In the genomic region with DNA sequence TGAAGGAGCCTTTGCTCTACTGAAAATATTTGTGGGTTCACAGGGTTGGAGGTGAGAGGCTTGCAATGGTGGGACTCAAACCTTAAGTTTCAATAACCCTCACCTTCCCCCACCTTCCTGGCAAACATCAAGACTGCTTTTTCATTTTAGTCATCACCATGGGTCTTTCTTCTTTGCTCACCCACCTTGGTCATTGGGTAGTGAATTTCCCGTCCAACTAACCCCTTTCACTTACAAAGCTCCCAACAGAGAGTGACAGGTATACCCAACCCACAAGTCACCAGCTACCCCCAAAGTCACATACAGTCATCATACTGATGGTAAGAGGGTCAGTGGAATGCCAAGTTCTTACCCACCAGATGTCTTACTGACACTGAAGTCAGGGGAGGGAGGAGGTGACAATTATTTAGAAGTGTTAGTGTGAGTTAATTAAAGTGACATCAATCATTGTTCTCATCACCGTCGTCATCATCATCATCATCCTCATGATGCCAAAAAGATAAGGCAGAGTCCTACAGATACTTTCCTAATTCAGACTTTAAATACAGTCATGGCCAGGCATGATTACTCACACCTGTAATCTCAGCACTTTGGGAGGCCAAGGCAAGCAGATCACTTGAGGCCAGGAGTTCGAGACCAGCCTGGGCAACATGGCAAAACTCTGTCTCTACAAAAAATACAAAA, we compare ENCODE assay signal across 17 cellular contexts. TPM values are rescaled to one million over a fixed set of nuclear protein-coding genes. Genes with fewer than 3 reads are reported as not detected.
DNase-seq lines count a peak whose midpoint lies in the region; ATAC-seq, FAIRE-seq and TF ChIP-seq lines count a peak whose summit lies in the region.
"Had no signal": no experiment of that assay in that cellular context is flagged by ENCODE, and none has a peak within 500 bp of the region (broad histone marks: within the 10 kb centered on the region; RNA-seq: fewer than 3 reads in every experiment).

No MANE protein-coding gene starts in this region.

- H3K36me3 Mint-ChIP-seq in Calu3 (ENCODE audit: insufficient read depth, unreplicated experiment) (peaks cover 62% of the 10 kb centered on the region), memory B cell (peaks cover 11% of the 10 kb centered on the region)

- CTCF ChIA-PET in A549 (lab: Yijun Ruan, JAX) (interaction anchor here (0.5 to 1.0 kb wide), 2 partner anchors 39 to 73 kb away, joined by 3 read pairs; no protein-coding TSS in a partner anchor), Calu3 (lab: Charles Lee) (no interaction called here)

- no TSS peak for BruUV-seq in Calu3 (replicated peaks; lab: Mats Ljungman, UMichigan)

- no peaks in the 10 kb centered on the region for H3K27me3 ChIP-seq in tibial artery
- H3K27me3 ChIP-seq: esophagus muscularis mucosa, vagina had no signal

- DNase-seq in A549 (ENCODE audit: low read depth in 1 of 2, low spot score in 1 of 2) (no peak), Calu3 (no peak), memory B cell (ENCODE audit: low spot score in 2 of 2) (no peak), tibial artery (no peak), NCI-H2227 treated with DMSO at 0.1 percent for 48 hours (lab: John Stamatoyannopoulos, UW) (no peak)
- DNase-seq in effector CD8-positive, alpha-beta T cell (lab: John Stamatoyannopoulos, UW), result no peak
- DNase-seq in stimulated activated CD4-positive, alpha-beta T cell treated with anti-CD3 and anti-CD28 coated beads, Interleukin-12 subunit alpha, Interleukin-12 subunit beta, amount 100 ng/mL, for 4 hours, result no peak
- DNase-seq: activated CD8-positive, alpha-beta memory T cell treated with anti-CD3 and anti-CD28 coated beads, Interleukin-2, amount 50 U/mL, for 48 hours; KG1; NCI-H1048; substantia nigra had no signal

- no peak for FAIRE-seq in A549 (lab: Jason Lieb, UNC)

- peak overlapping the region; percentile 74 for H3K4me3 Mint-ChIP-seq in Calu3 (ENCODE audit: low read depth, unreplicated experiment)
- H3K4me3 Mint-ChIP-seq in memory B cell, result peak overlapping the region; percentile 85

- 81% methylated on average over 4 of the region's 4 CpGs for WGBS in A549 (ENCODE audit: missing lambda C conversion rate)

- H3K9me3 ChIP-seq in A549, result no peaks in the 10 kb centered on the region
- no peaks in the 10 kb centered on the region for H3K9me3 ChIP-seq in tibial artery
- H3K9me3 ChIP-seq: esophagus muscularis mucosa, vagina had no signal

- H3K4me2 ChIP-seq in A549, result peak overlapping the region; percentile 55

- H3K27ac ChIP-seq in A549 (peak overlapping the region in 1 of 2 experiments; percentile 24; a peak in 1 of 6 replicates), VCaP (peak overlapping the region; percentile 68), tibial artery (no peak overlapping the region)
- H3K27ac ChIP-seq: esophagus muscularis mucosa, HL-60, vagina had no signal

- intact Hi-C loops in Calu3 (cut with micrococcal nuclease; ENCODE audit: unreplicated experiment) (loop anchor here (5.0 kb wide), 1 partner anchor 84 kb away; the partner anchor contains the start of gene TM9SF3), tibial artery (cut with DNase I; ENCODE audit: low total_unique reads) (no loop called here)

- peaks cover 30% of the 10 kb centered on the region for H3K4me1 ChIP-seq in A549
- no peaks in the 10 kb centered on the region for H3K4me1 ChIP-seq in tibial artery
- H3K4me1 ChIP-seq: vagina had no signal

- ATAC-seq in A549 (no peak; a peak in 1 of 6 replicates), memory B cell (ENCODE audit: low read depth) (no peak)
- ATAC-seq: HCT116, left lobe of liver had no signal

- POLR2A ChIA-PET in A549 (lab: Yijun Ruan, JAX), result no interaction called here

- TF ChIP-seq POLR2A in A549 (IDR thresholded peaks at IDR 0.05; ENCODE audit: low read length), result no peak

- H3K27ac Mint-ChIP-seq in Calu3 (ENCODE audit: unreplicated experiment) (peak overlapping the region; percentile 98), memory B cell (peak overlapping the region; percentile 97)

- TF ChIP-seq CTCF in A549 (IDR thresholded peaks at IDR 0.05) (no peak), Calu3 (IDR thresholded peaks at IDR 0.05; ENCODE audit: unreplicated experiment) (no peak), VCaP (conservative IDR thresholded peaks at IDR 0.05) (no peak), tibial artery (IDR thresholded peaks at IDR 0.05) (no peak)

- no peaks in the 10 kb centered on the region for H3K36me3 ChIP-seq in tibial artery
- H3K36me3 ChIP-seq: esophagus muscularis mucosa, vagina had no signal

- H3K27me3 Mint-ChIP-seq in Calu3 (ENCODE audit: unreplicated experiment) (no peaks in the 10 kb centered on the region), memory B cell (no peaks in the 10 kb centered on the region)

- H3K4me1 Mint-ChIP-seq in Calu3 (ENCODE audit: low read depth, unreplicated experiment), result peaks cover 36% of the 10 kb centered on the region
- H3K4me1 Mint-ChIP-seq in memory B cell, result peaks cover 69% of the 10 kb centered on the region

- no peak overlapping the region for H3K4me3 ChIP-seq in A549
- no peak overlapping the region for H3K4me3 ChIP-seq in tibial artery
- H3K4me3 ChIP-seq: esophagus muscularis mucosa, vagina had no signal

- no peaks in the 10 kb centered on the region for H3K9me3 Mint-ChIP-seq in Calu3 (ENCODE audit: low read depth, unreplicated experiment)
- no peaks in the 10 kb centered on the region for H3K9me3 Mint-ChIP-seq in memory B cell

- TF ChIP-seq EP300 in A549 (IDR thresholded peaks at IDR 0.05), result no peak

- no peak for TF ChIP-seq RAD21 in A549 (conservative IDR thresholded peaks at IDR 0.05 in 1 of 2, IDR thresholded peaks at IDR 0.05 in 1 of 2)

TF ChIP-seq in A549, 52 proteins besides CTCF, POLR2A, EP300 and RAD21:
- TF ChIP-seq SMC3 (IDR thresholded peaks at IDR 0.05) (no peak), KDM5A (IDR thresholded peaks at IDR 0.05) (no peak), CBX2 (IDR thresholded peaks at IDR 0.05; ENCODE audit: borderline replicate concordance, low read depth) (no peak), TP53 (CRISPR knock-in tag; IDR thresholded peaks at IDR 0.05) (no peak), NPAS2 (CRISPR knock-in tag; IDR thresholded peaks at IDR 0.05; ENCODE audit: borderline replicate concordance) (no peak)

RNA-seq across cellular contexts. Expression of gene PIK3AP1, which starts 49.0 kb away (rescaled TPM):
- 3.0 and 3.2 TPM in 2 replicates for polyA plus RNA-seq in A549 (2011; rRNA removed)
- polyA plus RNA-seq in A549 (2012; cell fraction: cytosol; rRNA removed), result 0.50 and 0.60 TPM in 2 replicates
- 0.36 and 0.51 TPM in 2 replicates for polyA plus RNA-seq in A549 (2012; cell fraction: nucleus; rRNA removed)
- 1.1 to 1.9 TPM (median 1.6 TPM) in 3 replicates for polyA plus RNA-seq in A549 (2017; fragmentation: RNase III; extraction: RNeasy Plus Mini Kit Qiagen cat#74134 plus additional on column Dnase treatment)
- polyA minus RNA-seq in A549 (2011; rRNA and poly(A)+ RNA removed), result 3.2 and 6.5 TPM in 2 replicates
- 114 and 117 TPM in 2 replicates for total RNA-seq in Calu3 (2022)
